Comparison of ENCODE assay signal across 1 cellular context in the genomic region with DNA sequence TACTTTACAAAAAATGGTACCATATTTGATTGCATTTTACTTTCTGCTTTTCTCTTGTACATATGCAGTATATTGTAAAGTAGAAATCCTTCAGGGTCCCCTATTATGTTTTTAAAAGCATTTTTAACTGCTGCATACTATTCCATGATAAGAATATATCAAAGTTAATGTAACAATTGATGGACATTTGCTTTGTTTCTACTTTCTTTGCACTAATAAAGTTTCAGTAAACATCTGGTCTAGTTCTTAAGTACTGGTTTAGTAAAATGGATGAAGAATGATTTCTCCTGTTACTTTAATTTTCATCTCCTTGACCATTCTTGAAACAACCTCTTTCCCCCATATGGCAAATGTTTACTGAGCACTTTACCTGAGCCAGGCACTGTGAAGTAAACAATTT.
TF ChIP-seq lines count a peak whose summit lies in the region.

No MANE protein-coding gene starts in this region.

TF ChIP-seq in K562, 482 proteins besides CTCF, POLR2A, EP300 and RAD21:
- TF ChIP-seq, protein P1, sequence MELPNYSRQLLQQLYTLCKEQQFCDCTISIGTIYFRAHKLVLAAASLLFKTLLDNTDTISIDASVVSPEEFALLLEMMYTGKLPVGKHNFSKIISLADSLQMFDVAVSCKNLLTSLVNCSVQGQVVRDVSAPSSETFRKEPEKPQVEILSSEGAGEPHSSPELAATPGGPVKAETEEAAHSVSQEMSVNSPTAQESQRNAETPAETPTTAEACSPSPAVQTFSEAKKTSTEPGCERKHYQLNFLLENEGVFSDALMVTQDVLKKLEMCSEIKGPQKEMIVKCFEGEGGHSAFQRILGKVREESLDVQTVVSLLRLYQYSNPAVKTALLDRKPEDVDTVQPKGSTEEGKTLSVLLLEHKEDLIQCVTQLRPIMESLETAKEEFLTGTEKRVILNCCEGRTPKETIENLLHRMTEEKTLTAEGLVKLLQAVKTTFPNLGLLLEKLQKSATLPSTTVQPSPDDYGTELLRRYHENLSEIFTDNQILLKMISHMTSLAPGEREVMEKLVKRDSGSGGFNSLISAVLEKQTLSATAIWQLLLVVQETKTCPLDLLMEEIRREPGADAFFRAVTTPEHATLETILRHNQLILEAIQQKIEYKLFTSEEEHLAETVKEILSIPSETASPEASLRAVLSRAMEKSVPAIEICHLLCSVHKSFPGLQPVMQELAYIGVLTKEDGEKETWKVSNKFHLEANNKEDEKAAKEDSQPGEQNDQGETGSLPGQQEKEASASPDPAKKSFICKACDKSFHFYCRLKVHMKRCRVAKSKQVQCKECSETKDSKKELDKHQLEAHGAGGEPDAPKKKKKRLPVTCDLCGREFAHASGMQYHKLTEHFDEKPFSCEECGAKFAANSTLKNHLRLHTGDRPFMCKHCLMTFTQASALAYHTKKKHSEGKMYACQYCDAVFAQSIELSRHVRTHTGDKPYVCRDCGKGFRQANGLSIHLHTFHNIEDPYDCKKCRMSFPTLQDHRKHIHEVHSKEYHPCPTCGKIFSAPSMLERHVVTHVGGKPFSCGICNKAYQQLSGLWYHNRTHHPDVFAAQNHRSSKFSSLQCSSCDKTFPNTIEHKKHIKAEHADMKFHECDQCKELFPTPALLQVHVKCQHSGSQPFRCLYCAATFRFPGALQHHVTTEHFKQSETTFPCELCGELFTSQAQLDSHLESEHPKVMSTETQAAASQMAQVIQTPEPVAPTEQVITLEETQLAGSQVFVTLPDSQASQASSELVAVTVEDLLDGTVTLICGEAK (IDR thresholded peaks at IDR 0.05), result peak; percentile 59
- TF ChIP-seq, protein P1 (CRISPR knock-in tag; IDR thresholded peaks at IDR 0.05), result no peak
- TF ChIP-seq RBM25 (IDR thresholded peaks at IDR 0.05; ENCODE audit: low read depth, low read length, severe bottlenecking) (peak; percentile 47), BCL6 (CRISPR knock-in tag; IDR thresholded peaks at IDR 0.05) (no peak), SIRT6 (IDR thresholded peaks at IDR 0.05; ENCODE audit: low read depth, low read length) (no peak), ZNF146 (CRISPR knock-in tag; IDR thresholded peaks at IDR 0.05; ENCODE audit: unreplicated experiment) (peak; percentile 45)
